Comparison of ENCODE assay signal across 2 cellular contexts in genomic region chr2:24140305-24140704, GRCh38.
TF ChIP-seq lines count a peak whose summit lies in the region.

No MANE protein-coding gene starts in this region.

TF ChIP-seq in IMR-90, 13 proteins besides CTCF, POLR2A, EP300 and RAD21:
- peak; percentile 48; the same call in 1 of the 2 replicates for TF ChIP-seq CEBPB (IDR thresholded peaks at IDR 0.05; ENCODE audit: low read depth, low read length)
TF ChIP-seq in IMR-90: peak in this region for 1; not testable (repeated sequence) for 12.

TF ChIP-seq in HepG2, 621 proteins besides CTCF, POLR2A, EP300 and RAD21:
- TF ChIP-seq CEBPB (IDR thresholded peaks at IDR 0.05; ENCODE audit: borderline replicate concordance, low read depth, low read length), result peak; percentile 17; the same call in 1 of the 2 replicates
- 0 out of 2 replicates have a peak, but pooled peaks have one; percentile 39 for TF ChIP-seq FOXO4 (CRISPR knock-in tag; conservative IDR thresholded peaks at IDR 0.05)
